Comparison of ENCODE assay signal across 22 cellular contexts in the genomic region with DNA sequence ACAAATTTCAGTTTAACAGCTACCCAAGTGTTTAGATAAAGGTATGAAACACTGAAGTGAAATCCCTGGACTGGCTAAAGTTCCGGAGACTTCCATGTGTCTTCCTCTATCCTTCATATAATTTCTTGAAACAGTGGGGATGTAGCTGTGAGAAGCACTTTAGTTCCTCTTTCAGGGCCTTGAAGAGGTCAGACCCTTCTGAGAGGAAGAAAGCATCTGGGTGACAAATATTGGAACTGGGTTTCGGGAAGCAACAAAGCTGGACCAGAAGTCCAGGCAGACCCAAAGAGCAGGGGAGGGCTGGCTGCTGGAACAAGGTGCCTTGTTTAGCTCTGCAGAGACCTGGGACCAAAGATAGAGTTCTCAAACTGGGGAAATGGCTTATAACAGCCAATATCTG.
DNase-seq lines count a peak whose midpoint lies in the region; ATAC-seq and TF ChIP-seq lines count a peak whose summit lies in the region.
"Had no signal": no experiment of that assay in that cellular context is flagged by ENCODE, and none has a peak within 500 bp of the region (broad histone marks: within the 10 kb centered on the region; RNA-seq: fewer than 3 reads in every experiment).

No MANE protein-coding gene starts in this region.

- peak overlapping the region; percentile 20 for H3K14ac ChIP-seq in trophoblast cell (ENCODE audit: low read length)

- BruUV-seq in mammary epithelial cell (replicated peaks; lab: Mats Ljungman, UMichigan), result no TSS peak
- BruUV-seq in MCF 10A (replicated peaks; lab: Mats Ljungman, UMichigan), result no TSS peak

- peak overlapping the region; percentile 80 for H2BK5ac ChIP-seq in trophoblast cell (ENCODE audit: low read depth, low read length, poor library complexity)

- H3K4me1 Mint-ChIP-seq in MCF 10A (ENCODE audit: insufficient read depth, unreplicated experiment), result peaks cover 31% of the 10 kb centered on the region
- peaks cover 18 to 36% (median 29%) of the 10 kb centered on the region in 4 donors for H3K4me1 Mint-ChIP-seq in CD4-positive, alpha-beta memory T cell
- H3K4me1 Mint-ChIP-seq in T-cell, result peaks cover 13 to 34% (median 33%) of the 10 kb centered on the region in 3 donors
- H3K4me1 Mint-ChIP-seq: brain had no signal

- 100% methylated on average over 2 of the region's 2 CpGs for WGBS in mammary epithelial cell (ENCODE audit: low coverage, missing lambda C conversion rate)
- WGBS in right cardiac atrium, result 87% methylated on average over 2 of the region's 2 CpGs
- WGBS in trophoblast cell (ENCODE audit: extremely low coverage, insufficient coverage, insufficient read length), result no CpG with 5 or more reads among the region's 2 CpGs

- DNase-seq in mammary epithelial cell (no peak), MCF 10A (ENCODE audit: unreplicated experiment) (no peak), RWPE1 (ENCODE audit: low spot score) (no peak), right cardiac atrium (no peak), trophoblast cell (no peak), T-cell (no peak)
- no peak for DNase-seq in CD4-positive, alpha-beta memory T cell
- DNase-seq: activated CD4-positive, alpha-beta T cell treated with anti-CD3 and anti-CD28 coated beads for 36 hours; activated T-cell treated with anti-CD3 and anti-CD28 coated beads, Interleukin-2, amount 50 U/mL, for 24 hours; BE2C; COR-L47; GDM1; left colon; NCI-H187 treated with DMSO at 0.1 percent for 48 hours; stimulated activated CD4-positive, alpha-beta T cell treated with anti-CD3 and anti-CD28 coated beads, Interleukin-4, amount 100 ng/mL, for 24 hours; stimulated activated naive B cell treated with anti-CD40 and anti-IgM and Interleukin-4, amounts not matched to agents 10 μg/mL and 1 μg/mL and 100 μg/mL, for 72 hours; uterus had no signal

- intact Hi-C loops in mammary epithelial cell (cut with micrococcal nuclease), result loop anchor here (2.0 to 10.0 kb wide), 6 partner anchors 37 to 384 kb away; no protein-coding TSS in a partner anchor
- intact Hi-C loops in MCF 10A (cut with micrococcal nuclease), result loop anchor here (5.0 kb wide), 2 partner anchors 43 to 152 kb away; no protein-coding TSS in a partner anchor
- intact Hi-C loops in right cardiac atrium (cut with DNase I), result no loop called here
- intact Hi-C loops in CD4-positive, alpha-beta memory T cell (cut with micrococcal nuclease), result loop anchor here (5.0 kb wide), 2 partner anchors 37 to 148 kb away; no protein-coding TSS in a partner anchor

- peak overlapping the region; percentile 74 for H2AK5ac ChIP-seq in trophoblast cell (ENCODE audit: low read length)

- H3K9me3 Mint-ChIP-seq in MCF 10A (ENCODE audit: unreplicated experiment) (no peaks in the 10 kb centered on the region), T-cell (no peaks in the 10 kb centered on the region)
- H3K9me3 Mint-ChIP-seq in CD4-positive, alpha-beta memory T cell, result peaks cover 0 to 1% (median 0%) of the 10 kb centered on the region in 8 donors
- H3K9me3 Mint-ChIP-seq: activated T-cell treated with anti-CD3 and anti-CD28 coated beads, Interleukin-2, amount 50 U/mL, for 24 hours; brain had no signal

- in situ Hi-C loops in mammary epithelial cell (cut with MboI; ENCODE audit: low sequenced_read_pairs in 2 of 2), result no loop called here

- H3K9ac ChIP-seq in mammary epithelial cell (ENCODE audit: insufficient read depth, low read length) (no peak overlapping the region), trophoblast cell (ENCODE audit: low read length) (no peak overlapping the region)
- H3K9ac ChIP-seq: KMS-11 had no signal

- H3K36me3 ChIP-seq in mammary epithelial cell (ENCODE audit: insufficient read depth, low read length) (no peaks in the 10 kb centered on the region), trophoblast cell (ENCODE audit: control insufficient read depth in 1 of 2, insufficient read depth in 2 of 2, low read length in 2 of 2) (no peaks in the 10 kb centered on the region)
- no peaks in the 10 kb centered on the region for H3K36me3 ChIP-seq in CD4-positive, alpha-beta memory T cell (ENCODE audit: insufficient read depth, low read length)
- H3K36me3 ChIP-seq: BE2C, neutrophil, suprapubic skin, uterus had no signal

- H3K4me1 ChIP-seq in mammary epithelial cell (ENCODE audit: insufficient read depth, low read length) (peaks cover 41% of the 10 kb centered on the region), right cardiac atrium (ENCODE audit: control insufficient read depth, insufficient read depth, low read length) (no peaks in the 10 kb centered on the region), trophoblast cell (ENCODE audit: control insufficient read depth in 1 of 2, insufficient read depth in 2 of 2, low read length in 2 of 2) (peaks cover 19 to 24% of the 10 kb centered on the region in 2 experiments)
- peaks cover 36% of the 10 kb centered on the region for H3K4me1 ChIP-seq in CD4-positive, alpha-beta memory T cell (ENCODE audit: insufficient read depth, low read length)
- H3K4me1 ChIP-seq: BE2C, uterus had no signal

- dilution Hi-C loops in mammary epithelial cell (cut with HindIII; ENCODE audit: low sequenced_read_pairs), result no loop called here

- no peak overlapping the region for H3K4me2 ChIP-seq in mammary epithelial cell (ENCODE audit: insufficient read depth, low read depth, low read length)
- no peak overlapping the region for H3K4me2 ChIP-seq in trophoblast cell (ENCODE audit: low read length)
- H3K4me2 ChIP-seq: KMS-11 had no signal

- H4K91ac ChIP-seq in trophoblast cell (ENCODE audit: low read depth, low read length), result peak overlapping the region; percentile 63

- no peaks in the 10 kb centered on the region for H4K20me1 ChIP-seq in mammary epithelial cell (ENCODE audit: insufficient read depth, low read length)

- H2AFZ ChIP-seq in mammary epithelial cell (ENCODE audit: low read depth, low read length) (peak overlapping the region; percentile 16), trophoblast cell (ENCODE audit: insufficient read depth, low read length, poor library complexity) (no peak overlapping the region)

- no peak overlapping the region for H3K23ac ChIP-seq in trophoblast cell (ENCODE audit: low read length)

- no peak overlapping the region for H3K4me3 Mint-ChIP-seq in MCF 10A (ENCODE audit: unreplicated experiment)
- no peak overlapping the region for H3K4me3 Mint-ChIP-seq in CD4-positive, alpha-beta memory T cell
- no peak overlapping the region for H3K4me3 Mint-ChIP-seq in T-cell
- H3K4me3 Mint-ChIP-seq: activated CD4-positive, alpha-beta T cell treated with anti-CD3 and anti-CD28 coated beads for 36 hours; activated T-cell treated with anti-CD3 and anti-CD28 coated beads, Interleukin-2, amount 50 U/mL, for 24 hours; brain; stimulated activated naive B cell treated with anti-CD40 and anti-IgM and Interleukin-4, amounts not matched to agents 10 μg/mL and 1 μg/mL and 100 μg/mL, for 72 hours had no signal

- H3K18ac ChIP-seq in trophoblast cell (ENCODE audit: low read length), result no peak overlapping the region

- ATAC-seq in right cardiac atrium (peak; percentile 14 to 38), HG03439 (IDR thresholded peaks at IDR 0.05; ENCODE audit: unreplicated experiment) (no peak), T-cell (replicated peaks in 1 of 4) (no peak)
- ATAC-seq: activated CD4-positive, alpha-beta T cell treated with anti-CD3 and anti-CD28 coated beads for 36 hours; left colon; stimulated activated naive B cell treated with anti-CD40 and anti-IgM and Interleukin-4, amounts not matched to agents 10 μg/mL and 1 μg/mL and 100 μg/mL, for 72 hours had no signal

- POLR2A ChIA-PET in MCF 10A (lab: Yijun Ruan, JAX), result interaction anchor here (1.1 to 4.6 kb wide), 9 partner anchors 11 to 137 kb away, joined by 3 to 58 read pairs (median 8); a partner anchor contains a TSS
- POLR2A ChIA-PET in RWPE1 (lab: Yijun Ruan, JAX; ENCODE audit: low non-redundant PET), result no interaction called here
- POLR2A ChIA-PET in CD4-positive, alpha-beta memory T cell (lab: Charles Lee; ENCODE audit: partially characterized antibody), result interaction anchor here (0.6 to 1.6 kb wide), 2 partner anchors 18 to 75 kb away, joined by 3 to 4 read pairs; a partner anchor contains a TSS
- POLR2A ChIA-PET in T-cell (lab: Charles Lee), result no interaction called here

- peaks cover 31% of the 10 kb centered on the region for H3K79me1 ChIP-seq in trophoblast cell (ENCODE audit: low read length)

- H3K27ac Mint-ChIP-seq in MCF 10A (ENCODE audit: low read depth, unreplicated experiment), result no peak overlapping the region
- no peak overlapping the region for H3K27ac Mint-ChIP-seq in CD4-positive, alpha-beta memory T cell
- no peak overlapping the region for H3K27ac Mint-ChIP-seq in T-cell
- H3K27ac Mint-ChIP-seq: activated CD4-positive, alpha-beta T cell treated with anti-CD3 and anti-CD28 coated beads for 36 hours; activated T-cell treated with anti-CD3 and anti-CD28 coated beads, Interleukin-2, amount 50 U/mL, for 24 hours; brain; stimulated activated naive B cell treated with anti-CD40 and anti-IgM and Interleukin-4, amounts not matched to agents 10 μg/mL and 1 μg/mL and 100 μg/mL, for 72 hours had no signal

- no peak overlapping the region for H3K27ac ChIP-seq in mammary epithelial cell (ENCODE audit: insufficient read depth, low read depth, low read length)
- H3K27ac ChIP-seq in RWPE1, result peak overlapping the region; percentile 88
- H3K27ac ChIP-seq in right cardiac atrium (ENCODE audit: low read length), result no peak overlapping the region
- no peak overlapping the region for H3K27ac ChIP-seq in trophoblast cell (ENCODE audit: low read depth, low read length)
- no peak overlapping the region for H3K27ac ChIP-seq in CD4-positive, alpha-beta memory T cell (ENCODE audit: low read depth, low read length)
- H3K27ac ChIP-seq: KMS-11, neutrophil, uterus had no signal

- H3K4ac ChIP-seq in trophoblast cell (ENCODE audit: low read depth, low read length), result no peak overlapping the region

- H3K27me3 Mint-ChIP-seq in MCF 10A (ENCODE audit: insufficient read depth, unreplicated experiment) (no peaks in the 10 kb centered on the region), T-cell (peaks cover 0 to under 1% of the 10 kb centered on the region in 2 donors)
- H3K27me3 Mint-ChIP-seq in CD4-positive, alpha-beta memory T cell, result peaks cover 0 to 2% of the 10 kb centered on the region in 2 donors
- H3K27me3 Mint-ChIP-seq: activated CD4-positive, alpha-beta T cell treated with anti-CD3 and anti-CD28 coated beads for 36 hours; brain had no signal

- CTCF ChIA-PET in mammary epithelial cell (lab: Charles Lee; ENCODE audit: low non-redundant PET), result no interaction called here
- CTCF ChIA-PET in MCF 10A (lab: Yijun Ruan, JAX), result interaction anchor here (0.6 to 1.1 kb wide), 5 partner anchors 9 to 817 kb away, joined by 3 to 4 read pairs (median 3); no protein-coding TSS in a partner anchor
- CTCF ChIA-PET in RWPE1 (lab: Yijun Ruan, JAX), result no interaction called here
- CTCF ChIA-PET in CD4-positive, alpha-beta memory T cell (lab: Charles Lee; ENCODE audit: partially characterized antibody), result interaction anchor here (1.0 kb wide), 1 partner anchor 152 kb away, joined by 3 read pairs; no protein-coding TSS in a partner anchor
- CTCF ChIA-PET in T-cell (lab: Charles Lee), result no interaction called here

- TF ChIP-seq CTCF in mammary epithelial cell (conservative IDR thresholded peaks at IDR 0.05 in 1 of 2, IDR thresholded peaks at IDR 0.05 in 1 of 2; ENCODE audit: extremely low read depth in 1 of 2, insufficient read depth in 1 of 2, low read depth in 1 of 2, low read length in 2 of 2) (no peak), MCF 10A (IDR thresholded peaks at IDR 0.05; ENCODE audit: unreplicated experiment) (no peak), RWPE1 (conservative IDR thresholded peaks at IDR 0.05; ENCODE audit: low read depth) (no peak)

- peak overlapping the region; percentile 35 for H2BK120ac ChIP-seq in trophoblast cell (ENCODE audit: insufficient read depth, low read length, poor library complexity)

- H3K4me3 ChIP-seq in mammary epithelial cell (replicated peaks in 1 of 3; ENCODE audit: insufficient read depth in 1 of 3, low read depth in 2 of 3, low read length in 3 of 3) (no peak overlapping the region), right cardiac atrium (ENCODE audit: low read length) (no peak overlapping the region), trophoblast cell (ENCODE audit: low read depth, low read length) (no peak overlapping the region)
- H3K4me3 ChIP-seq in CD4-positive, alpha-beta memory T cell (ENCODE audit: low read length in 2 of 2), result no peak overlapping the region
- H3K4me3 ChIP-seq: suprapubic skin, uterus had no signal

- H3K36me3 Mint-ChIP-seq in MCF 10A (ENCODE audit: insufficient read depth, unreplicated experiment) (no peaks in the 10 kb centered on the region), T-cell (no peaks in the 10 kb centered on the region)
- no peaks in the 10 kb centered on the region for H3K36me3 Mint-ChIP-seq in CD4-positive, alpha-beta memory T cell
- H3K36me3 Mint-ChIP-seq: brain; stimulated activated naive B cell treated with anti-CD40 and anti-IgM and Interleukin-4, amounts not matched to agents 10 μg/mL and 1 μg/mL and 100 μg/mL, for 72 hours had no signal

- no peaks in the 10 kb centered on the region for H3K27me3 ChIP-seq in mammary epithelial cell (ENCODE audit: insufficient read depth, low read length)
- H3K27me3 ChIP-seq in right cardiac atrium (ENCODE audit: control insufficient read depth, insufficient read depth), result no peaks in the 10 kb centered on the region
- no peaks in the 10 kb centered on the region for H3K27me3 ChIP-seq in trophoblast cell (ENCODE audit: insufficient read depth, low read length)
- no peaks in the 10 kb centered on the region for H3K27me3 ChIP-seq in CD4-positive, alpha-beta memory T cell (ENCODE audit: insufficient read depth, low read length)
- H3K27me3 ChIP-seq: BE2C, neutrophil, suprapubic skin, uterus had no signal

- H3K9me3 ChIP-seq in mammary epithelial cell (replicated peaks; ENCODE audit: insufficient read depth, low read length), result no peaks in the 10 kb centered on the region
- no peaks in the 10 kb centered on the region for H3K9me3 ChIP-seq in right cardiac atrium (ENCODE audit: control insufficient read depth, low read length)
- H3K9me3 ChIP-seq in trophoblast cell (ENCODE audit: insufficient read depth, low read depth, low read length), result no peaks in the 10 kb centered on the region
- no peaks in the 10 kb centered on the region for H3K9me3 ChIP-seq in CD4-positive, alpha-beta memory T cell (ENCODE audit: control insufficient read depth in 1 of 2, low read length in 2 of 2)
- H3K9me3 ChIP-seq: BE2C, neutrophil, suprapubic skin, uterus had no signal

- peak overlapping the region; percentile 67 for H2BK12ac ChIP-seq in trophoblast cell (ENCODE audit: low read length)

- H3K79me2 ChIP-seq in mammary epithelial cell (ENCODE audit: insufficient read depth, low read length), result no peaks in the 10 kb centered on the region
- H3K79me2 ChIP-seq in trophoblast cell (ENCODE audit: control insufficient read depth, insufficient read depth, low read length, poor library complexity), result peaks cover 7% of the 10 kb centered on the region

- no peak overlapping the region for H4K8ac ChIP-seq in trophoblast cell (ENCODE audit: low read depth, low read length)

- no peak overlapping the region for H4K12ac ChIP-seq in trophoblast cell (ENCODE audit: low read depth, low read length)

Comparison
In these comparisons a context has a peak if more than half of its experiments do, and no peak if none do; other contexts are left out.
1. CTCF ChIA-PET loops: an anchor here in MCF 10A (0.6 to 1.1 kb wide) and CD4-positive, alpha-beta memory T cell (1.0 kb wide); none called in mammary epithelial cell, RWPE1 and T-cell.
2. ATAC-seq: peak in right cardiac atrium (2 of 2); none in HG03439 (single experiment) and T-cell (0 of 4).
3. intact Hi-C loops: an anchor here in mammary epithelial cell (2.0 to 10.0 kb wide), MCF 10A (5.0 kb wide) and CD4-positive, alpha-beta memory T cell (5.0 kb wide); none called in right cardiac atrium.
4. POLR2A ChIA-PET loops: an anchor here in MCF 10A (1.1 to 4.6 kb wide) and CD4-positive, alpha-beta memory T cell (0.6 to 1.6 kb wide); none called in RWPE1 and T-cell.